34 cellular contexts compared by ENCODE assay signal in genomic region chr16:27210174-27210573, GRCh38.
"Had no signal": no experiment of that assay in that cellular context is flagged by ENCODE, and none has a peak within 500 bp of the region (broad histone marks: within the 10 kb centered on the region; RNA-seq: fewer than 3 reads in every experiment).

No MANE protein-coding gene starts in this region.

- H3K27ac Mint-ChIP-seq: activated B cell treated with CpG ODN at 0.5 μM for 24 hours; activated CD4-positive, alpha-beta memory T cell treated with anti-CD3 and anti-CD28 coated beads for 36 hours; activated naive CD8-positive, alpha-beta T cell; activated T-helper 17 cell treated with anti-CD3 and anti-CD28 coated beads, Interleukin-2, amount 50 U/mL, for 72 hours; brain; effector memory CD8-positive, alpha-beta T cell had no signal

- H3K4me1 Mint-ChIP-seq: central memory CD8-positive, alpha-beta T cell had no signal

- H3K4me3 ChIP-seq: adrenal gland, breast epithelium, cardiac muscle cell, coronary artery, esophagus squamous epithelium, gastroesophageal sphincter, heart right ventricle, hepatocyte had no signal

- DNase-seq: activated B cell treated with CpG ODN at 0.5 μM for 24 hours; activated CD4-positive, alpha-beta memory T cell treated with anti-CD3 and anti-CD28 coated beads for 36 hours; activated CD4-positive, alpha-beta T cell treated with anti-CD3 and anti-CD28 coated beads for 48 hours; activated CD4-positive, alpha-beta T cell treated with anti-CD3 and anti-CD28 coated beads, Interleukin-2, amount 50 U/mL, for 1 hour; activated CD8-positive, alpha-beta memory T cell treated with anti-CD3 and anti-CD28 coated beads for 24 hours; activated effector memory CD4-positive, alpha-beta T cell treated with Interleukin-2 at 50 U/mL for 16 hours; activated gamma-delta T cell treated with Interleukin-2 at 50 U/mL for 16 hours; activated naive CD4-positive, alpha-beta T cell treated with anti-CD3 and anti-CD28 coated beads, Interleukin-2, amount 50 U/mL, for 16 hours; activated naive CD4-positive, alpha-beta T cell treated with Interleukin-2 at 50 U/mL for 16 hours; activated T-cell treated with anti-CD3 and anti-CD28 coated beads, Interleukin-2, amount 50 U/mL, for 4 hours; adrenal gland; amygdala; aorta; dermis blood vessel endothelial cell; effector CD4-positive, alpha-beta T cell; effector memory CD8-positive, alpha-beta T cell; esophagus squamous epithelium; foreskin melanocyte; heart right ventricle; T1000; WERI-Rb-1 had no signal

- FAIRE-seq: endometrium, endothelial cell of umbilical vein had no signal

- H3K9me3 Mint-ChIP-seq: activated B cell treated with CpG ODN at 0.5 μM for 24 hours; activated CD4-positive, alpha-beta memory T cell treated with anti-CD3 and anti-CD28 coated beads for 36 hours; activated T-cell treated with anti-CD3 and anti-CD28 coated beads, Interleukin-2, amount 50 U/mL, for 4 hours; activated T-helper 17 cell treated with anti-CD3 and anti-CD28 coated beads, Interleukin-2, amount 50 U/mL, for 72 hours; brain; central memory CD8-positive, alpha-beta T cell; effector memory CD8-positive, alpha-beta T cell had no signal

- H3K4me2 ChIP-seq: hepatocyte had no signal

- H3K4me3 Mint-ChIP-seq: activated B cell treated with CpG ODN at 0.5 μM for 24 hours; activated CD4-positive, alpha-beta memory T cell treated with anti-CD3 and anti-CD28 coated beads for 36 hours; activated naive CD8-positive, alpha-beta T cell; activated T-cell treated with anti-CD3 and anti-CD28 coated beads, Interleukin-2, amount 50 U/mL, for 4 hours; activated T-helper 17 cell treated with anti-CD3 and anti-CD28 coated beads, Interleukin-2, amount 50 U/mL, for 72 hours; brain; central memory CD8-positive, alpha-beta T cell; effector memory CD8-positive, alpha-beta T cell had no signal

- ATAC-seq: activated CD4-positive, CD25-positive, alpha-beta regulatory T cell treated with anti-CD3 and anti-CD28 coated beads, Interleukin-2, amount 50 U/mL, for 24 hours; activated T-cell treated with anti-CD3 and anti-CD28 coated beads, Interleukin-2, amount 50 U/mL, for 4 hours; activated T-helper 17 cell treated with anti-CD3 and anti-CD28 coated beads, Interleukin-2, amount 50 U/mL, for 72 hours; effector memory CD8-positive, alpha-beta T cell; gastroesophageal sphincter had no signal

- H2AFZ ChIP-seq: hepatocyte had no signal

- H3K36me3 ChIP-seq: breast epithelium had no signal

- H3K27me3 ChIP-seq: adrenal gland, breast epithelium, cardiac muscle cell, esophagus squamous epithelium, gastroesophageal sphincter, heart right ventricle, hepatocyte had no signal

- H3K9me3 ChIP-seq: adrenal gland, breast epithelium, esophagus squamous epithelium, gastroesophageal sphincter, heart right ventricle had no signal

- H3K4me1 ChIP-seq: adrenal gland, breast epithelium had no signal

- H3K27me3 Mint-ChIP-seq: activated B cell treated with CpG ODN at 0.5 μM for 24 hours; activated CD4-positive, alpha-beta memory T cell treated with anti-CD3 and anti-CD28 coated beads for 36 hours; activated naive CD8-positive, alpha-beta T cell; activated T-helper 17 cell treated with anti-CD3 and anti-CD28 coated beads, Interleukin-2, amount 50 U/mL, for 72 hours; brain; central memory CD8-positive, alpha-beta T cell; effector memory CD8-positive, alpha-beta T cell had no signal

- H3K27ac ChIP-seq: adrenal gland, breast epithelium, cardiac muscle cell, coronary artery, epithelial cell of prostate, esophagus squamous epithelium, gastroesophageal sphincter, heart right ventricle, hepatocyte, WERI-Rb-1 had no signal
